Comparison of ENCODE assay signal across 8 cellular contexts in the genomic region with DNA sequence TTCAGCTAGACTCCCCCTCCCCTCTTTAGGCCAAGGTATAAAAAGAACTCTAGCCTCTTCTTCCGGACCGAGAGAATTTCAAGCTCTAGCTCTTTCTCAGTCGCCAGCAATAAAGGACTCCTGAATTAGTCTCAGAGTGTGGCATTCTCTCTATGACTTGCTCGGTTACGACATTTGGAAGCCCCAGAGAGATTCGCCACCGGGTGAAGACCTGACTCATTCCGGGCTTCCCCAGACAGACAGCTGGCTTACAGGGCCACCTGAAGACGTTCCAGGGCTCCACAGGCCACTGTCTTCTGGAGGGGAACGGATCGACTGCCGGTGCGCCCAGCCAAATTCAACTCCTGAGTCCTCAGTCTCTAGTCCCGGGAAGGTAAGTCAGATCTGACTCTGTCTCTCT. TPM values are rescaled to one million over a fixed set of nuclear protein-coding genes. Genes with fewer than 3 reads are reported as not detected.
DNase-seq lines count a peak whose midpoint lies in the region; ATAC-seq and TF ChIP-seq lines count a peak whose summit lies in the region.

A gene (plus strand): TSS at position 234 of the 400 bp plus-strand sequence. CDS start 15,510 bp downstream, outside the sequence.

- ATAC-seq in GM18498 (IDR thresholded peaks at IDR 0.05; ENCODE audit: unreplicated experiment) (peak; percentile 84), GM21367 (IDR thresholded peaks at IDR 0.05; ENCODE audit: unreplicated experiment) (peak; percentile 95), HG03521 (IDR thresholded peaks at IDR 0.05; ENCODE audit: unreplicated experiment) (peak; percentile 89), left ventricle myocardium superior (no peak)

- H3K36me3 ChIP-seq in testis (ENCODE audit: low read depth, missing control alignments) = no peaks in the 10 kb centered on the region

- H3K9me3 ChIP-seq in testis = no peaks in the 10 kb centered on the region

- intact Hi-C loops in testis (cut with DNase I; ENCODE audit: low total_unique reads) (no loop called here), left ventricle myocardium superior (cut with micrococcal nuclease) (no loop called here)

- peak within 1 kb of the TSS in 1 of 2 donors; percentile 48 for H3K27ac ChIP-seq in testis

- TF ChIP-seq CTCF in fibroblast of pulmonary artery (IDR thresholded peaks at IDR 0.05; ENCODE audit: low read length, missing control alignments) (no peak), testis (IDR thresholded peaks at IDR 0.05) (no peak)

- H3K4me3 ChIP-seq in fibroblast of pulmonary artery (replicated peaks; ENCODE audit: low read depth, low read length) (no peak within 1 kb of the TSS), testis (no peak within 1 kb of the TSS)

- no peak for TF ChIP-seq POLR2A in testis (IDR thresholded peaks at IDR 0.05)

- 79 to 86% methylated on average over 12 to 14 of the region's 14 CpGs for WGBS in testis, 2 donors

- in situ Hi-C loops in G401 (cut with HindIII; ENCODE audit: low sequenced_read_pairs) = no loop called here

- H3K27me3 ChIP-seq in testis = no peaks in the 10 kb centered on the region

- DNase-seq in fibroblast of pulmonary artery (ENCODE audit: low read depth) = peak; percentile 10
- no peak for DNase-seq in putamen (ENCODE audit: low spot score)
- DNase-seq in G401 (ENCODE audit: low spot score) = no peak
- no peak for DNase-seq in testis
- no peak for DNase-seq in left ventricle myocardium superior

- peaks cover 3% of the 10 kb centered on the region for H3K4me1 ChIP-seq in testis

RNA-seq across cellular contexts. Expression of the gene that starts here (rescaled TPM):
- total RNA-seq in G401 (2014; rRNA removed; shearing (Covaris generic)) = not detected in 2 replicates
- total RNA-seq in testis (1 to 10 TPM; 1.9 to 2.1 TPM), left ventricle myocardium superior (not detected)
- 0.80 TPM for polyA plus RNA-seq in testis (ENCODE audit: insufficient read depth, low read depth, low replicate concordance)
